Comparison of ENCODE assay signal across 16 cellular contexts in genomic region chr10:125882596-125882995, GRCh38. TPM values are rescaled to one million over a fixed set of nuclear protein-coding genes. Genes with fewer than 3 reads are reported as not detected.
DNase-seq lines count a peak whose midpoint lies in the region; ATAC-seq and TF ChIP-seq lines count a peak whose summit lies in the region.
"Had no signal": no experiment of that assay in that cellular context is flagged by ENCODE, and none has a peak within 500 bp of the region (broad histone marks: within the 10 kb centered on the region; RNA-seq: fewer than 3 reads in every experiment).

No MANE protein-coding gene starts in this region.

- no peak overlapping the region for H3K27ac Mint-ChIP-seq in naive thymus-derived CD4-positive, alpha-beta T cell
- H3K27ac Mint-ChIP-seq in T-helper 2 cell treated with Interferon-gamma antibody and Interleukin-4, amounts not matched to agents 5 μg/mL and 100 μg/mL, for 36 hours: no peak overlapping the region
- H3K27ac Mint-ChIP-seq: H9 had no signal

- CTCF ChIA-PET in naive thymus-derived CD4-positive, alpha-beta T cell (lab: Charles Lee): interaction anchor here (1.5 kb wide), 1 partner anchor 11 kb away, joined by 3 read pairs; no protein-coding TSS in a partner anchor

- WGBS in body of pancreas, 2 donors: 10 to 20% methylated on average over 1 of the region's 1 CpG

- POLR2A ChIA-PET in naive thymus-derived CD4-positive, alpha-beta T cell (lab: Charles Lee): interaction anchor here (0.6 to 0.7 kb wide), 2 partner anchors 15 to 85 kb away, joined by 3 read pairs; no protein-coding TSS in a partner anchor

- no peaks in the 10 kb centered on the region for H3K27me3 Mint-ChIP-seq in naive thymus-derived CD4-positive, alpha-beta T cell
- no peaks in the 10 kb centered on the region for H3K27me3 Mint-ChIP-seq in T-helper 2 cell treated with Interferon-gamma antibody and Interleukin-4, amounts not matched to agents 5 μg/mL and 100 μg/mL, for 36 hours (ENCODE audit: low read depth)

- peaks cover 50% of the 10 kb centered on the region for H3K4me1 ChIP-seq in left ventricle myocardium inferior
- H3K4me1 ChIP-seq in body of pancreas: peaks cover 57% of the 10 kb centered on the region
- no peaks in the 10 kb centered on the region for H3K4me1 ChIP-seq in naive thymus-derived CD4-positive, alpha-beta T cell (ENCODE audit: control insufficient read depth in 2 of 2, insufficient read depth in 2 of 2, low read length in 2 of 2)

- H3K9me3 Mint-ChIP-seq in naive thymus-derived CD4-positive, alpha-beta T cell: peaks cover 0 to 3% (median 0%) of the 10 kb centered on the region in 11 donors
- H3K9me3 Mint-ChIP-seq in T-helper 2 cell treated with Interferon-gamma antibody and Interleukin-4, amounts not matched to agents 5 μg/mL and 100 μg/mL, for 36 hours: no peaks in the 10 kb centered on the region

- peaks cover 0 to 4% (median 0%) of the 10 kb centered on the region in 7 donors for H3K4me1 Mint-ChIP-seq in naive thymus-derived CD4-positive, alpha-beta T cell
- no peaks in the 10 kb centered on the region for H3K4me1 Mint-ChIP-seq in T-helper 2 cell treated with Interferon-gamma antibody and Interleukin-4, amounts not matched to agents 5 μg/mL and 100 μg/mL, for 36 hours (ENCODE audit: low read depth)
- H3K4me1 Mint-ChIP-seq: CD14-positive monocyte had no signal

- peak overlapping the region; percentile 57 for H3K27ac ChIP-seq in left ventricle myocardium inferior (replicated peaks)
- H3K27ac ChIP-seq in body of pancreas: peak overlapping the region in 3 of 4 donors; percentile 28 to 53 (median 33)
- no peak overlapping the region for H3K27ac ChIP-seq in naive thymus-derived CD4-positive, alpha-beta T cell (ENCODE audit: low read depth, low read length)
- H3K27ac ChIP-seq: KMS-11, PC-9 had no signal

- no peak for TF ChIP-seq CTCF in left ventricle myocardium inferior (IDR thresholded peaks at IDR 0.05; ENCODE audit: borderline replicate concordance)
- TF ChIP-seq CTCF in body of pancreas (IDR thresholded peaks at IDR 0.05): no peak

- intact Hi-C loops in left ventricle myocardium inferior (cut with micrococcal nuclease) (no loop called here), cardiac septum (cut with DNase I) (no loop called here), body of pancreas (cut with DNase I) (no loop called here)
- intact Hi-C loops in naive thymus-derived CD4-positive, alpha-beta T cell (cut with micrococcal nuclease): no loop called here

- H3K36me3 Mint-ChIP-seq in naive thymus-derived CD4-positive, alpha-beta T cell: peaks cover 2 to 38% (median 27%) of the 10 kb centered on the region in 5 donors
- H3K36me3 Mint-ChIP-seq in T-helper 2 cell treated with Interferon-gamma antibody and Interleukin-4, amounts not matched to agents 5 μg/mL and 100 μg/mL, for 36 hours (ENCODE audit: low read depth): peaks cover 2% of the 10 kb centered on the region

- no peak overlapping the region for H3K4me3 ChIP-seq in left ventricle myocardium inferior
- H3K4me3 ChIP-seq in body of pancreas: no peak overlapping the region
- H3K4me3 ChIP-seq in naive thymus-derived CD4-positive, alpha-beta T cell (ENCODE audit: low read length): no peak overlapping the region
- H3K4me3 ChIP-seq: GM12878, PC-9 had no signal

- H3K36me3 ChIP-seq in left ventricle myocardium inferior (peaks cover 12% of the 10 kb centered on the region), body of pancreas (replicated peaks in 1 of 2; ENCODE audit: insufficient read depth in 1 of 2, low read depth in 2 of 2) (no peaks in the 10 kb centered on the region)
- H3K36me3 ChIP-seq in naive thymus-derived CD4-positive, alpha-beta T cell (ENCODE audit: control insufficient read depth in 2 of 3, insufficient read depth in 3 of 3, low read length in 3 of 3): no peaks in the 10 kb centered on the region

- DNase-seq in left ventricle myocardium inferior (no peak), cardiac septum (ENCODE audit: low spot score) (no peak), body of pancreas (no peak), kidney glomerular epithelial cell (lab: John Stamatoyannopoulos, UW) (peak; percentile 47), mesenteric fat pad (ENCODE audit: low spot score) (no peak), cerebellum (ENCODE audit: low spot score) (no peak)
- no peak for DNase-seq in naive thymus-derived CD4-positive, alpha-beta T cell
- no peak for DNase-seq in T-helper 2 cell treated with Interferon-gamma antibody and Interleukin-4, amounts not matched to agents 5 μg/mL and 100 μg/mL, for 36 hours (ENCODE audit: low spot score)
- DNase-seq: COR-L47, H9, NCI-H1092 treated with DMSO at 0.1 percent for 48 hours, NCI-H1694, PC-9 had no signal

- TF ChIP-seq POLR2A in body of pancreas (IDR thresholded peaks at IDR 0.05): no peak

- H3K9me3 ChIP-seq in left ventricle myocardium inferior (replicated peaks): no peaks in the 10 kb centered on the region
- no peaks in the 10 kb centered on the region for H3K9me3 ChIP-seq in body of pancreas
- H3K9me3 ChIP-seq in naive thymus-derived CD4-positive, alpha-beta T cell (ENCODE audit: control insufficient read depth in 2 of 3, low read length in 3 of 3): no peaks in the 10 kb centered on the region

- peak; percentile 50 for ATAC-seq in body of pancreas
- ATAC-seq in naive thymus-derived CD4-positive, alpha-beta T cell: no peak
- ATAC-seq: GM12878 had no signal

- H3K4me3 Mint-ChIP-seq in naive thymus-derived CD4-positive, alpha-beta T cell: no peak overlapping the region
- H3K4me3 Mint-ChIP-seq in T-helper 2 cell treated with Interferon-gamma antibody and Interleukin-4, amounts not matched to agents 5 μg/mL and 100 μg/mL, for 36 hours: no peak overlapping the region
- H3K4me3 Mint-ChIP-seq: CD14-positive monocyte, H9 had no signal

- H3K27me3 ChIP-seq in left ventricle myocardium inferior (ENCODE audit: low read depth) (no peaks in the 10 kb centered on the region), body of pancreas (no peaks in the 10 kb centered on the region)
- H3K27me3 ChIP-seq in naive thymus-derived CD4-positive, alpha-beta T cell (ENCODE audit: control insufficient read depth in 2 of 2, insufficient read depth in 2 of 2, low read length in 2 of 2): no peaks in the 10 kb centered on the region

RNA-seq across cellular contexts. Expression of gene DHX32, which starts 1.5 kb away (rescaled TPM):
- total RNA-seq in left ventricle myocardium inferior (46.4 TPM), cardiac septum (45.1 TPM), body of pancreas (10 to 100 TPM; 25.2 to 35.6 TPM), mesenteric fat pad (29.6 TPM), cerebellum (16.2 TPM)
- 10 to 100 TPM in 3 of 5 experiments, 1 to 10 TPM in 2; 9.3 to 13.5 (median 10.8) TPM for total RNA-seq in naive thymus-derived CD4-positive, alpha-beta T cell
- 10 to 100 TPM; 11.3 to 11.8 TPM for polyA plus RNA-seq in naive thymus-derived CD4-positive, alpha-beta T cell

RNA-seq across cellular contexts. Expression of gene FANK1, which starts 13.8 kb away (rescaled TPM):
- total RNA-seq in left ventricle myocardium inferior (0.30 TPM), cardiac septum (0.43 TPM), body of pancreas (1 to 10 TPM; 1.0 to 7.3 TPM), mesenteric fat pad (0.42 TPM), cerebellum (4.4 TPM)
- total RNA-seq in naive thymus-derived CD4-positive, alpha-beta T cell: under 1 TPM in 3 of 5 experiments, not detected in 2; 0.35 to 0.67 (median 0.37) TPM
- not detected for polyA plus RNA-seq in naive thymus-derived CD4-positive, alpha-beta T cell
- total RNA-seq: GM12878 had no signal
- polyA plus RNA-seq: CD14-positive monocyte had no signal

RNA-seq across cellular contexts. Expression of gene BCCIP, which starts 59.2 kb away (rescaled TPM):
- total RNA-seq in left ventricle myocardium inferior: 45.1 TPM
- total RNA-seq in cardiac septum: 41.8 TPM
- total RNA-seq in body of pancreas: 10 to 100 TPM; 16.2 to 31.4 TPM
- 57.7 TPM for total RNA-seq in mesenteric fat pad
- 10 to 100 TPM; 31.3 to 68.4 (median 45.8) TPM for total RNA-seq in naive thymus-derived CD4-positive, alpha-beta T cell
- 100 to 1,000 TPM in 1 of 2 donors, 10 to 100 TPM in 1; 86.0 to 105 TPM for polyA plus RNA-seq in naive thymus-derived CD4-positive, alpha-beta T cell
- total RNA-seq in cerebellum: 35.2 TPM

RNA-seq across cellular contexts. Expression of gene UROS, which starts 59.5 kb away (rescaled TPM):
- total RNA-seq in left ventricle myocardium inferior (80.4 TPM), cardiac septum (69.5 TPM), body of pancreas (10 to 100 TPM; 15.8 to 31.4 TPM), mesenteric fat pad (50.6 TPM), cerebellum (53.4 TPM)
- total RNA-seq in naive thymus-derived CD4-positive, alpha-beta T cell: 10 to 100 TPM; 28.9 to 53.0 (median 41.3) TPM
- 10 to 100 TPM; 59.2 to 60.0 TPM for polyA plus RNA-seq in naive thymus-derived CD4-positive, alpha-beta T cell
